In the genomic region with DNA sequence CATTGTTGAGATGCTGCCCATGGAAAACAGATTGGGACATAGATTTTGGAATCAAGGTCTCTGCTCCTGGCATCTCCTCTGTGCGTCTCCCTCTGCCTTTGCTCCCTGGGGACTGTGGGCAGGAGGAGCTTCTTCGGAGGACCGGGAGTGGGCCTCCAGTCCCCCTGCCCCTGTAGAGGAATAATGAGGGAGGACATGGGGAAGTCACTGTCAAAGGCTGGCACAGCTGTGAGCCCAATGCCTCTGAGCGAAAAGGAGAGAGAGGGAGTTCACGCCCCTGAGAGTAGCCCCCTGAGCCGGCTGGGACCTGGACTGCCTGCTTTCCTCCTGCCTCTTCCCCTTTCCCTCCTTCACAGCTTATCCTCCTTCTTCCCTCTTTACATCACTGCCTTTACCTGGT, we compare ENCODE assay signal across 21 cellular contexts.
"Had no signal": no experiment of that assay in that cellular context is flagged by ENCODE, and none has a peak within 500 bp of the region (broad histone marks: within the 10 kb centered on the region; RNA-seq: fewer than 3 reads in every experiment).

No MANE protein-coding gene starts in this region.

- H3K4me3 Mint-ChIP-seq: activated B cell treated with CpG ODN at 0.5 μM for 24 hours; activated CD4-positive, alpha-beta memory T cell treated with anti-CD3 and anti-CD28 coated beads for 36 hours; activated CD4-positive, alpha-beta T cell treated with anti-CD3 and anti-CD28 coated beads, Interleukin-2, amount 10 ng/mL, durations not matched to agents 7 days and 5 days; activated naive CD4-positive, alpha-beta T cell treated with anti-CD3 and anti-CD28 coated beads, Interleukin-2, amount 10 ng/mL, durations not matched to agents 7 days and 5 days; activated naive CD8-positive, alpha-beta T cell treated with anti-CD3 and anti-CD28 coated beads for 36 hours; activated T-cell treated with anti-CD3 and anti-CD28 coated beads, Interleukin-2, amount 50 U/mL, for 4 hours; activated T-helper 17 cell treated with anti-CD3 and anti-CD28 coated beads, Interleukin-2, amount 50 U/mL, for 72 hours; T-helper 1 cell treated with Interleukin-12 subunit alpha and Interleukin-12 subunit beta and Interleukin-4 antibody, amounts not matched to agents 30 μg/mL and 1 μg/mL, for 36 hours had no signal

- H3K27ac Mint-ChIP-seq: activated B cell treated with CpG ODN at 0.5 μM for 24 hours; activated CD4-positive, alpha-beta memory T cell treated with anti-CD3 and anti-CD28 coated beads for 36 hours; activated CD4-positive, alpha-beta T cell treated with anti-CD3 and anti-CD28 coated beads, Interleukin-2, amount 10 ng/mL, durations not matched to agents 7 days and 5 days; activated naive CD8-positive, alpha-beta T cell treated with anti-CD3 and anti-CD28 coated beads for 36 hours; activated T-helper 17 cell treated with anti-CD3 and anti-CD28 coated beads, Interleukin-2, amount 50 U/mL, for 72 hours; T-helper 1 cell treated with Interleukin-12 subunit alpha and Interleukin-12 subunit beta and Interleukin-4 antibody, amounts not matched to agents 30 μg/mL and 1 μg/mL, for 36 hours had no signal

- H3K36me3 Mint-ChIP-seq: activated CD4-positive, alpha-beta memory T cell treated with anti-CD3 and anti-CD28 coated beads for 36 hours; activated naive CD4-positive, alpha-beta T cell treated with anti-CD3 and anti-CD28 coated beads, Interleukin-2, amount 10 ng/mL, durations not matched to agents 7 days and 5 days; activated naive CD8-positive, alpha-beta T cell treated with anti-CD3 and anti-CD28 coated beads for 36 hours had no signal

- DNase-seq: activated B cell treated with CpG ODN at 0.5 μM for 24 hours; activated CD4-positive, alpha-beta memory T cell treated with anti-CD3 and anti-CD28 coated beads for 36 hours; activated CD4-positive, alpha-beta T cell treated with anti-CD3 and anti-CD28 coated beads, Interleukin-2, amount 10 ng/mL, durations not matched to agents 7 days and 5 days; activated CD8-positive, alpha-beta memory T cell treated with anti-CD3 and anti-CD28 coated beads for 24 hours; activated gamma-delta T cell; activated naive CD4-positive, alpha-beta T cell treated with anti-CD3 and anti-CD28 coated beads, Interleukin-2, amount 10 ng/mL, durations not matched to agents 7 days and 5 days; activated naive CD8-positive, alpha-beta T cell treated with anti-CD3 and anti-CD28 coated beads for 36 hours; activated T-cell treated with anti-CD3 and anti-CD28 coated beads, Interleukin-2, amount 50 U/mL, for 4 hours; brain microvascular endothelial cell; cerebellar nuclear complex; NCI-H1092; NCI-H1930; NCI-H2171; NCI-H2227 treated with DMSO at 0.1 percent for 48 hours; NCI-H446 treated with DMSO at 0.1 percent for 48 hours; NCI-H748 treated with DMSO at 0.1 percent for 48 hours; PC-3; SHP77 treated with DMSO at 0.1 percent for 48 hours had no signal

- H3K4me3 ChIP-seq: cardiac muscle cell had no signal

- H3K27me3 ChIP-seq: brain microvascular endothelial cell, cardiac muscle cell had no signal

- H3K27ac ChIP-seq: brain microvascular endothelial cell, cardiac muscle cell had no signal

- H3K36me3 ChIP-seq: brain microvascular endothelial cell had no signal

- H3K4me1 Mint-ChIP-seq: activated B cell treated with CpG ODN at 0.5 μM for 24 hours; activated CD4-positive, alpha-beta T cell treated with anti-CD3 and anti-CD28 coated beads, Interleukin-2, amount 10 ng/mL, durations not matched to agents 7 days and 5 days; activated naive CD4-positive, alpha-beta T cell treated with anti-CD3 and anti-CD28 coated beads, Interleukin-2, amount 10 ng/mL, durations not matched to agents 7 days and 5 days; activated naive CD8-positive, alpha-beta T cell treated with anti-CD3 and anti-CD28 coated beads for 36 hours; activated T-helper 17 cell treated with anti-CD3 and anti-CD28 coated beads, Interleukin-2, amount 50 U/mL, for 72 hours had no signal

- H3K27me3 Mint-ChIP-seq: activated CD4-positive, alpha-beta memory T cell treated with anti-CD3 and anti-CD28 coated beads for 36 hours had no signal

- H3K9me3 Mint-ChIP-seq: activated B cell treated with CpG ODN at 0.5 μM for 24 hours; activated CD4-positive, alpha-beta memory T cell treated with anti-CD3 and anti-CD28 coated beads for 36 hours; activated CD4-positive, alpha-beta T cell treated with anti-CD3 and anti-CD28 coated beads, Interleukin-2, amount 10 ng/mL, durations not matched to agents 7 days and 5 days; activated naive CD4-positive, alpha-beta T cell treated with anti-CD3 and anti-CD28 coated beads, Interleukin-2, amount 10 ng/mL, durations not matched to agents 7 days and 5 days; activated naive CD8-positive, alpha-beta T cell treated with anti-CD3 and anti-CD28 coated beads for 36 hours; activated T-cell treated with anti-CD3 and anti-CD28 coated beads, Interleukin-2, amount 50 U/mL, for 4 hours; activated T-helper 17 cell treated with anti-CD3 and anti-CD28 coated beads, Interleukin-2, amount 50 U/mL, for 72 hours; T-helper 1 cell treated with Interleukin-12 subunit alpha and Interleukin-12 subunit beta and Interleukin-4 antibody, amounts not matched to agents 30 μg/mL and 1 μg/mL, for 36 hours had no signal
